9 cellular contexts compared by ENCODE assay signal in genomic region chr5:179822444-179822990, GRCh38. TPM values are rescaled to one million over a fixed set of nuclear protein-coding genes. Genes with fewer than 3 reads are reported as not detected.
A peak's percentile ranks its signal among the peaks of the same experiment; 100 is the strongest.
DNase-seq lines count a peak whose midpoint lies in the region; ATAC-seq and TF ChIP-seq lines count a peak whose summit lies in the region.
"Had no signal": no experiment of that assay in that cellular context is flagged by ENCODE, and none has a peak within 500 bp of the region (broad histone marks: within the 10 kb centered on the region; RNA-seq: fewer than 3 reads in every experiment).

No MANE protein-coding gene starts in this region.

- no peaks in the 10 kb centered on the region for H3K27me3 ChIP-seq in SU-DHL-6 (ENCODE audit: low read length)
- H3K27me3 ChIP-seq in fibroblast of lung (ENCODE audit: control insufficient read depth, insufficient read depth, low read length): no peaks in the 10 kb centered on the region
- H3K27me3 ChIP-seq: cardiac muscle cell had no signal

- H3K9ac ChIP-seq in SU-DHL-6 (ENCODE audit: low read length): no peak overlapping the region
- peak overlapping the region; percentile 43 for H3K9ac ChIP-seq in fibroblast of lung (ENCODE audit: insufficient read depth, low read length)

- peaks cover 39% of the 10 kb centered on the region for H3K4me1 ChIP-seq in fibroblast of lung (ENCODE audit: control insufficient read depth, extremely low read depth, insufficient read depth, low read length)

- H4K20me1 ChIP-seq in SU-DHL-6 (ENCODE audit: low read depth, low read length): peaks cover 6% of the 10 kb centered on the region
- peaks cover 8% of the 10 kb centered on the region for H4K20me1 ChIP-seq in fibroblast of lung (ENCODE audit: control insufficient read depth, extremely low read depth, insufficient read depth, low read length)

- H3K36me3 ChIP-seq in SU-DHL-6 (ENCODE audit: low read length) (no peaks in the 10 kb centered on the region), fibroblast of lung (ENCODE audit: control insufficient read depth, insufficient read depth, low read length) (peaks cover 37% of the 10 kb centered on the region)

- H3K27ac ChIP-seq in SU-DHL-6 (ENCODE audit: low read depth, low read length): no peak overlapping the region
- no peak overlapping the region for H3K27ac ChIP-seq in fibroblast of lung (ENCODE audit: insufficient read depth, low read length)
- H3K27ac ChIP-seq: cardiac muscle cell had no signal

- TF ChIP-seq CTCF in SU-DHL-6 (IDR thresholded peaks at IDR 0.05; ENCODE audit: insufficient read depth, low read length, poor library complexity, severe bottlenecking) (no peak), fibroblast of lung (conservative IDR thresholded peaks at IDR 0.05 in 1 of 2, IDR thresholded peaks at IDR 0.05 in 1 of 2; ENCODE audit: low read depth in 1 of 2, low read length in 2 of 2) (no peak), retinal pigment epithelial cell (conservative IDR thresholded peaks at IDR 0.05; ENCODE audit: low read depth, low read length) (no peak)

- H3K4me3 ChIP-seq in SU-DHL-6 (ENCODE audit: insufficient read depth, low read length, poor library complexity, severe bottlenecking) (no peak overlapping the region), fibroblast of lung (replicated peaks in 1 of 4; ENCODE audit: control extremely low read depth in 1 of 4, insufficient read depth in 1 of 4, low read depth in 3 of 4, low read length in 4 of 4) (peak overlapping the region; percentile 85 to 100 (median 90)), retinal pigment epithelial cell (ENCODE audit: low read length) (peak overlapping the region; percentile 74)

- H3F3A ChIP-seq in SU-DHL-6 (ENCODE audit: insufficient read depth): peaks cover 10% of the 10 kb centered on the region; the same call in 1 of the 2 replicates

- H3K79me2 ChIP-seq in SU-DHL-6 (ENCODE audit: insufficient read depth, low read length) (peaks cover 12% of the 10 kb centered on the region), fibroblast of lung (ENCODE audit: control insufficient read depth, insufficient read depth, low read length) (peaks cover 54% of the 10 kb centered on the region)

- H3K9me3 ChIP-seq in SU-DHL-6 (ENCODE audit: insufficient read depth, low read length) (no peaks in the 10 kb centered on the region), fibroblast of lung (ENCODE audit: control insufficient read depth, insufficient read depth, low read depth, low read length) (no peaks in the 10 kb centered on the region)

- H2AFZ ChIP-seq in SU-DHL-6 (ENCODE audit: low read depth, low read length, severe bottlenecking) (no peak overlapping the region), fibroblast of lung (ENCODE audit: low read length) (no peak overlapping the region)

- no peaks in the 10 kb centered on the region for H3K9me2 ChIP-seq in SU-DHL-6 (replicated peaks; ENCODE audit: insufficient read depth, low read length)

- DNase-seq in ELF-1 (ENCODE audit: low read depth, low spot score) (peak; percentile 16), fibroblast of lung (ENCODE audit: low read depth in 2 of 2) (no peak), retinal pigment epithelial cell (ENCODE audit: low read depth) (no peak), NCI-H526 (lab: John Stamatoyannopoulos, UW) (no peak), retina (no peak)

- ATAC-seq in HG03442 (IDR thresholded peaks at IDR 0.05; ENCODE audit: unreplicated experiment) (no peak), HG03571 (IDR thresholded peaks at IDR 0.05; ENCODE audit: unreplicated experiment) (no peak)

- H3K4me2 ChIP-seq in SU-DHL-6 (ENCODE audit: low read depth, low read length, poor library complexity, severe bottlenecking): peak overlapping the region; percentile 76
- peak overlapping the region; percentile 86 for H3K4me2 ChIP-seq in fibroblast of lung (ENCODE audit: extremely low read depth, insufficient read depth, low read length)

RNA-seq across cellular contexts. Expression of gene SQSTM1, which starts 1.8 kb away (rescaled TPM):
- 1,096 and 1,894 TPM in 2 replicates for total RNA-seq in fibroblast of lung
- 212 and 310 TPM in 2 replicates for polyA plus RNA-seq in fibroblast of lung
- polyA plus RNA-seq in fibroblast of lung (2012): 451 and 724 TPM in 2 replicates
- 385 and 386 TPM in 2 replicates for polyA minus RNA-seq in fibroblast of lung (ENCODE audit: low replicate concordance)

RNA-seq across cellular contexts. Expression of gene MGAT4B, which starts 15.9 kb away (rescaled TPM):
- total RNA-seq in fibroblast of lung: 116 and 157 TPM in 2 replicates
- 172 and 175 TPM in 2 replicates for polyA plus RNA-seq in fibroblast of lung
- 144 and 153 TPM in 2 replicates for polyA plus RNA-seq in fibroblast of lung (2012)
- 468 and 469 TPM in 2 replicates for polyA minus RNA-seq in fibroblast of lung (ENCODE audit: low replicate concordance)

RNA-seq across cellular contexts. Expression of gene LTC4S, which starts 28.7 kb away (rescaled TPM):
- 0.83 and 4.1 TPM in 2 replicates for total RNA-seq in fibroblast of lung
- 0.32 and 0.78 TPM in 2 replicates for polyA plus RNA-seq in fibroblast of lung
- 1.1 and 2.4 TPM in 2 replicates for polyA plus RNA-seq in fibroblast of lung (2012)
- not detected in 2 replicates for polyA minus RNA-seq in fibroblast of lung (ENCODE audit: low replicate concordance)

RNA-seq across cellular contexts. Expression of gene MRNIP, which starts 36.1 kb away (rescaled TPM):
- 15.4 and 21.0 TPM in 2 replicates for total RNA-seq in fibroblast of lung
- polyA plus RNA-seq in fibroblast of lung: 8.2 and 8.6 TPM in 2 replicates
- 10.8 and 11.9 TPM in 2 replicates for polyA plus RNA-seq in fibroblast of lung (2012)
- polyA minus RNA-seq in fibroblast of lung (ENCODE audit: low replicate concordance): 1.6 and 6.9 TPM in 2 replicates
